In genomic region chr22:40908895-40909294, GRCh38 we compare ENCODE assay signal across 23 cellular contexts. TPM values are rescaled to one million over a fixed set of nuclear protein-coding genes. Genes with fewer than 3 reads are reported as not detected.
"Had no signal": no experiment of that assay in that cellular context is flagged by ENCODE, and none has a peak within 500 bp of the region (broad histone marks: within the 10 kb centered on the region; RNA-seq: fewer than 3 reads in every experiment).

No MANE protein-coding gene starts in this region.

- H3K4me2 ChIP-seq: KMS-11 had no signal

- H3K27me3 ChIP-seq: SJSA1 had no signal

- H3K27ac ChIP-seq: KMS-11, SJSA1, SK-N-MC had no signal

- H3K9ac ChIP-seq: KMS-11 had no signal

- DNase-seq: Kasumi-1, MM.1S, NCI-H1092 treated with DMSO at 0.1 percent for 48 hours, NCI-H1436, NCI-H187, NCI-H2029, NCI-H2081 treated with DMSO at 0.1 percent for 48 hours, NCI-H2171, NCI-H446, NCI-H510A, NCI-H524 treated with DMSO at 0.1 percent for 48 hours, NCI-H69, NCI-H774, Right ventricle myocardium superior, RPMI8226, SIG-M5 had no signal

- H3K9me3 ChIP-seq: SJSA1 had no signal

- H3K4me3 ChIP-seq: K562, SJSA1, SK-N-MC had no signal

RNA-seq across cellular contexts. Expression of gene DNAJB7, which starts 47.0 kb away (rescaled TPM):
- total RNA-seq: HepG2, HT-29, K562, M059J, Right ventricle myocardium superior, SJSA1 had no signal
- polyA plus RNA-seq: HepG2 had no signal
